In genomic region chr6:133341607-133342158, GRCh38 we compare ENCODE assay signal across 11 cellular contexts.
A peak's percentile ranks its signal among the peaks of the same experiment; 100 is the strongest.
DNase-seq lines count a peak whose midpoint lies in the region; ATAC-seq and TF ChIP-seq lines count a peak whose summit lies in the region.
"Had no signal": no experiment of that assay in that cellular context is flagged by ENCODE, and none has a peak within 500 bp of the region (broad histone marks: within the 10 kb centered on the region; RNA-seq: fewer than 3 reads in every experiment).

No MANE protein-coding gene starts in this region.

- H3K9me3 Mint-ChIP-seq in activated CD8-positive, alpha-beta T cell treated with anti-CD3 and anti-CD28 coated beads, Interleukin-2, amount 10 ng/mL, durations not matched to agents 7 days and 5 days (ENCODE audit: insufficient read depth): no peaks in the 10 kb centered on the region
- H3K9me3 Mint-ChIP-seq: activated naive CD8-positive, alpha-beta T cell treated with anti-CD3 and anti-CD28 coated beads, Interleukin-2, amount 50 U/mL, for 24 hours; CD4-positive, alpha-beta memory T cell had no signal

- CTCF ChIA-PET in activated CD8-positive, alpha-beta T cell treated with anti-CD3 and anti-CD28 coated beads, Interleukin-2, amount 10 ng/mL, durations not matched to agents 7 days and 5 days (lab: Charles Lee): no interaction called here

- no peaks in the 10 kb centered on the region for H3K27me3 Mint-ChIP-seq in activated CD8-positive, alpha-beta T cell treated with anti-CD3 and anti-CD28 coated beads, Interleukin-2, amount 10 ng/mL, durations not matched to agents 7 days and 5 days (ENCODE audit: low read depth)

- no peaks in the 10 kb centered on the region for H3K4me1 Mint-ChIP-seq in activated CD8-positive, alpha-beta T cell treated with anti-CD3 and anti-CD28 coated beads, Interleukin-2, amount 10 ng/mL, durations not matched to agents 7 days and 5 days (ENCODE audit: low read depth)
- H3K4me1 Mint-ChIP-seq: activated naive CD8-positive, alpha-beta T cell treated with anti-CD3 and anti-CD28 coated beads, Interleukin-2, amount 50 U/mL, for 24 hours; CD4-positive, alpha-beta memory T cell had no signal

- H4K91ac ChIP-seq in neuronal stem cell (ENCODE audit: low read depth, low read length, poor library complexity): no peak overlapping the region

- no peaks in the 10 kb centered on the region for H3K9me3 ChIP-seq in BE2C
- no peaks in the 10 kb centered on the region for H3K9me3 ChIP-seq in left lung
- H3K9me3 ChIP-seq in neuronal stem cell (replicated peaks in 1 of 2; ENCODE audit: control insufficient read depth in 2 of 2, insufficient read depth in 1 of 2, low read depth in 1 of 2, low read length in 2 of 2): no peaks in the 10 kb centered on the region

- no peaks in the 10 kb centered on the region for H3K36me3 Mint-ChIP-seq in activated CD8-positive, alpha-beta T cell treated with anti-CD3 and anti-CD28 coated beads, Interleukin-2, amount 10 ng/mL, durations not matched to agents 7 days and 5 days (ENCODE audit: low read depth)
- H3K36me3 Mint-ChIP-seq: CD4-positive, alpha-beta memory T cell had no signal

- no peak overlapping the region for H3K4me3 Mint-ChIP-seq in activated CD8-positive, alpha-beta T cell treated with anti-CD3 and anti-CD28 coated beads, Interleukin-2, amount 10 ng/mL, durations not matched to agents 7 days and 5 days
- H3K4me3 Mint-ChIP-seq: activated naive CD8-positive, alpha-beta T cell treated with anti-CD3 and anti-CD28 coated beads, Interleukin-2, amount 50 U/mL, for 24 hours; CD4-positive, alpha-beta memory T cell had no signal

- no peak overlapping the region for H2AFZ ChIP-seq in neuronal stem cell (ENCODE audit: low read length)

- H3K27ac Mint-ChIP-seq in activated CD8-positive, alpha-beta T cell treated with anti-CD3 and anti-CD28 coated beads, Interleukin-2, amount 10 ng/mL, durations not matched to agents 7 days and 5 days: no peak overlapping the region
- H3K27ac Mint-ChIP-seq: activated naive CD8-positive, alpha-beta T cell treated with anti-CD3 and anti-CD28 coated beads, Interleukin-2, amount 50 U/mL, for 24 hours; CD4-positive, alpha-beta memory T cell had no signal

- H2BK120ac ChIP-seq in neuronal stem cell (ENCODE audit: low read depth, low read length): no peak overlapping the region

- H3K23ac ChIP-seq in neuronal stem cell (ENCODE audit: low read depth, low read length, poor library complexity): no peak overlapping the region

- no peak overlapping the region for H3K18ac ChIP-seq in neuronal stem cell (ENCODE audit: low read length)

- H3K27me3 ChIP-seq in BE2C: no peaks in the 10 kb centered on the region
- H3K27me3 ChIP-seq in left lung: no peaks in the 10 kb centered on the region
- no peaks in the 10 kb centered on the region for H3K27me3 ChIP-seq in neuronal stem cell (ENCODE audit: control insufficient read depth in 3 of 3, insufficient read depth in 3 of 3, low read depth in 1 of 3, low read length in 3 of 3)

- H3K27ac ChIP-seq in left lung (no peak overlapping the region), neuronal stem cell (replicated peaks; ENCODE audit: low read length) (no peak overlapping the region)

- TF ChIP-seq CTCF in BE2C (IDR thresholded peaks at IDR 0.05; ENCODE audit: low read depth, low read length) (no peak), left lung (IDR thresholded peaks at IDR 0.05) (no peak)

- H2BK5ac ChIP-seq in neuronal stem cell (ENCODE audit: low read length): no peak overlapping the region

- intact Hi-C loops in left lung (cut with DNase I): no loop called here

- H3K79me1 ChIP-seq in neuronal stem cell (ENCODE audit: low read depth, low read length): no peaks in the 10 kb centered on the region

- no peak overlapping the region for H3K4ac ChIP-seq in neuronal stem cell (ENCODE audit: low read length)

- no peak overlapping the region for H2AK5ac ChIP-seq in neuronal stem cell (ENCODE audit: low read depth, low read length)

- ATAC-seq in SK-N-SH treated with all-trans-retinoic acid at 6 μM for 48 hours: peak; percentile 54
- peak; percentile 88 for ATAC-seq in left lung
- no peak for ATAC-seq in activated CD8-positive, alpha-beta T cell treated with anti-CD3 and anti-CD28 coated beads, Interleukin-2, amount 10 ng/mL, durations not matched to agents 7 days and 5 days
- no peak for ATAC-seq in HG03135 (IDR thresholded peaks at IDR 0.05; ENCODE audit: unreplicated experiment)
- ATAC-seq: activated naive CD8-positive, alpha-beta T cell treated with anti-CD3 and anti-CD28 coated beads, Interleukin-2, amount 50 U/mL, for 24 hours had no signal

- H3K14ac ChIP-seq in neuronal stem cell (ENCODE audit: low read length): no peak overlapping the region

- no peak overlapping the region for H2BK15ac ChIP-seq in neuronal stem cell (ENCODE audit: low read length)

- peaks cover 78% of the 10 kb centered on the region for H3K4me1 ChIP-seq in BE2C
- no peaks in the 10 kb centered on the region for H3K4me1 ChIP-seq in left lung
- H3K4me1 ChIP-seq in neuronal stem cell (ENCODE audit: control insufficient read depth in 2 of 2, insufficient read depth in 1 of 2, low read depth in 1 of 2, low read length in 2 of 2): peaks cover 0 to 1% of the 10 kb centered on the region in 2 donors

- peak overlapping the region; percentile 19 for H3K4me3 ChIP-seq in BE2C (ENCODE audit: low read depth, low read length)
- no peak overlapping the region for H3K4me3 ChIP-seq in left lung
- no peak overlapping the region for H3K4me3 ChIP-seq in neuronal stem cell (ENCODE audit: low read length in 2 of 2)

- H4K8ac ChIP-seq in neuronal stem cell (ENCODE audit: low read depth, low read length): no peak overlapping the region

- POLR2A ChIA-PET in activated CD8-positive, alpha-beta T cell treated with anti-CD3 and anti-CD28 coated beads, Interleukin-2, amount 10 ng/mL, durations not matched to agents 7 days and 5 days (lab: Charles Lee): no interaction called here

- no peaks in the 10 kb centered on the region for H3K36me3 ChIP-seq in BE2C
- H3K36me3 ChIP-seq in left lung: no peaks in the 10 kb centered on the region
- H3K36me3 ChIP-seq in neuronal stem cell (replicated peaks in 1 of 2; ENCODE audit: control insufficient read depth in 2 of 2, insufficient read depth in 2 of 2, low read length in 2 of 2): no peaks in the 10 kb centered on the region

- DNase-seq in BE2C: peak; percentile 67
- peak; percentile 63 for DNase-seq in NCI-H1092 (lab: John Stamatoyannopoulos, UW)
- DNase-seq in left lung: no peak
- no peak for DNase-seq in midbrain (lab: John Stamatoyannopoulos, UW)
- no peak for DNase-seq in activated CD8-positive, alpha-beta T cell treated with anti-CD3 and anti-CD28 coated beads, Interleukin-2, amount 10 ng/mL, durations not matched to agents 7 days and 5 days
- no peak for DNase-seq in neuronal stem cell (ENCODE audit: low spot score)
- DNase-seq: activated naive CD8-positive, alpha-beta T cell treated with anti-CD3 and anti-CD28 coated beads, Interleukin-2, amount 50 U/mL, for 24 hours; CD4-positive, alpha-beta memory T cell; small intestine had no signal

- WGBS in neuronal stem cell (ENCODE audit: extremely low coverage in 2 of 2, insufficient read length in 2 of 2, insufficient replicate concordance in 1 of 2), 2 donors: no CpG with 5 or more reads among the region's 1 CpG

- no peak overlapping the region for H2BK12ac ChIP-seq in neuronal stem cell (ENCODE audit: low read length)

- no peak overlapping the region for H3K4me2 ChIP-seq in neuronal stem cell (ENCODE audit: insufficient read depth, low read length, poor library complexity, severe bottlenecking)

- H3K9ac ChIP-seq in neuronal stem cell (ENCODE audit: low read depth, low read length, poor library complexity): no peak overlapping the region

TF ChIP-seq in SK-N-SH treated with all-trans-retinoic acid at 6 μM for 48 hours, 23 proteins besides CTCF, POLR2A, EP300 and RAD21 (continues in another document):
- TF ChIP-seq ZNF565 (CRISPR knock-in tag; conservative IDR thresholded peaks at IDR 0.05; ENCODE audit: low read depth): no peak; the same call in 1 of the 2 replicates
- TF ChIP-seq ZNF70 (CRISPR knock-in tag; IDR thresholded peaks at IDR 0.05): no peak
- no peak for TF ChIP-seq PPARA (CRISPR knock-in tag; IDR thresholded peaks at IDR 0.05; ENCODE audit: borderline replicate concordance)
- peak; percentile 80 for TF ChIP-seq TCF4 (CRISPR knock-in tag; IDR thresholded peaks at IDR 0.05; ENCODE audit: borderline replicate concordance)
- peak; percentile 91 for TF ChIP-seq GLIS3 (CRISPR knock-in tag; IDR thresholded peaks at IDR 0.05)
- TF ChIP-seq ZFP3 (CRISPR knock-in tag; IDR thresholded peaks at IDR 0.05): peak; percentile 77
- peak; percentile 74; the same call in 1 of the 2 replicates for TF ChIP-seq SNAI2 (CRISPR knock-in tag; IDR thresholded peaks at IDR 0.05)
- TF ChIP-seq TOX (CRISPR knock-in tag; IDR thresholded peaks at IDR 0.05; ENCODE audit: borderline replicate concordance): no peak
- TF ChIP-seq ESRRG (CRISPR knock-in tag; IDR thresholded peaks at IDR 0.05): peak; percentile 93
- peak; percentile 100 for TF ChIP-seq ISL1 (CRISPR knock-in tag; IDR thresholded peaks at IDR 0.05)
- TF ChIP-seq, protein P1, sequence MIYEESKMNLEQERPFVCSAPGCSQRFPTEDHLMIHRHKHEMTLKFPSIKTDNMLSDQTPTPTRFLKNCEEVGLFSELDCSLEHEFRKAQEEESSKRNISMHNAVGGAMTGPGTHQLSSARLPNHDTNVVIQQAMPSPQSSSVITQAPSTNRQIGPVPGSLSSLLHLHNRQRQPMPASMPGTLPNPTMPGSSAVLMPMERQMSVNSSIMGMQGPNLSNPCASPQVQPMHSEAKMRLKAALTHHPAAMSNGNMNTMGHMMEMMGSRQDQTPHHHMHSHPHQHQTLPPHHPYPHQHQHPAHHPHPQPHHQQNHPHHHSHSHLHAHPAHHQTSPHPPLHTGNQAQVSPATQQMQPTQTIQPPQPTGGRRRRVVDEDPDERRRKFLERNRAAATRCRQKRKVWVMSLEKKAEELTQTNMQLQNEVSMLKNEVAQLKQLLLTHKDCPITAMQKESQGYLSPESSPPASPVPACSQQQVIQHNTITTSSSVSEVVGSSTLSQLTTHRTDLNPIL (CRISPR knock-in tag; IDR thresholded peaks at IDR 0.05; ENCODE audit: low read depth): peak; percentile 94

Comparison
In these comparisons a context has a peak if more than half of its experiments do, and no peak if none do; other contexts are left out.
1. DNase-seq: peak in BE2C (single experiment) and NCI-H1092 (single experiment); none in left lung (0 of 2), midbrain (single experiment), activated CD8-positive, alpha-beta T cell treated with anti-CD3 and anti-CD28 coated beads, Interleukin-2, amount 10 ng/mL, durations not matched to agents 7 days and 5 days (single experiment) and neuronal stem cell (single experiment).
2. ATAC-seq: peak in SK-N-SH treated with all-trans-retinoic acid at 6 μM for 48 hours (single experiment) and left lung (single experiment); none in activated CD8-positive, alpha-beta T cell treated with anti-CD3 and anti-CD28 coated beads, Interleukin-2, amount 10 ng/mL, durations not matched to agents 7 days and 5 days (single experiment) and HG03135 (single experiment).